Comparison of ENCODE assay signal across 1 cellular context in genomic region chr17:50372708-50373556, GRCh38.
TF ChIP-seq lines count a peak whose summit lies in the region.

Gene EME1 (plus strand): TSS chr17:50373229. CDS start chr17:50375209, 1,980 bp downstream.
Gene MRPL27 (minus strand): TSS chr17:50373184. CDS start chr17:50373170, 14 bp downstream.

TF ChIP-seq in HepG2, 621 proteins besides CTCF, POLR2A, EP300 and RAD21 (continued from another document and continues in another):
- TF ChIP-seq ZBTB4 (CRISPR knock-in tag; IDR thresholded peaks at IDR 0.05; ENCODE audit: borderline replicate concordance) (peak; percentile 93), ELF4 (CRISPR knock-in tag; IDR thresholded peaks at IDR 0.05; ENCODE audit: borderline replicate concordance) (peak; percentile 99), ZNF235 (CRISPR knock-in tag; IDR thresholded peaks at IDR 0.05; ENCODE audit: borderline replicate concordance) (peak; percentile 92; the same call in 1 of the 2 replicates), GLMP (CRISPR knock-in tag; IDR thresholded peaks at IDR 0.05; ENCODE audit: borderline replicate concordance) (no peak), GTF3A (CRISPR knock-in tag; conservative IDR thresholded peaks at IDR 0.05) (peak; percentile 95), ZMAT3 (CRISPR knock-in tag; conservative IDR thresholded peaks at IDR 0.05) (peak; percentile 96), ZNF616 (CRISPR knock-in tag; IDR thresholded peaks at IDR 0.05; ENCODE audit: low read depth) (peak; percentile 91), ZSCAN22 (CRISPR knock-in tag; IDR thresholded peaks at IDR 0.05) (peak; percentile 80; the same call in 1 of the 2 replicates), MED8 (CRISPR knock-in tag; IDR thresholded peaks at IDR 0.05; ENCODE audit: insufficient replicate concordance) (peak; percentile 97), RORA (CRISPR knock-in tag; IDR thresholded peaks at IDR 0.05) (no peak), PPARG (CRISPR knock-in tag; conservative IDR thresholded peaks at IDR 0.05) (peak; percentile 36; the same call in 1 of the 2 replicates), E2F5 (CRISPR knock-in tag; conservative IDR thresholded peaks at IDR 0.05) (peak; percentile 98), ISL2 (CRISPR knock-in tag; IDR thresholded peaks at IDR 0.05) (peak; percentile 45), GABPA (IDR thresholded peaks at IDR 0.05; ENCODE audit: low read depth, low read length) (peak; percentile 98), GABPA (CRISPR knock-in tag; IDR thresholded peaks at IDR 0.05; ENCODE audit: low read depth) (peak; percentile 100), ZNF780A (CRISPR knock-in tag; IDR thresholded peaks at IDR 0.05) (0 out of 2 replicates have a peak, but pooled peaks have one; percentile 90), ZNF451 (CRISPR knock-in tag; IDR thresholded peaks at IDR 0.05) (peak; percentile 88), HMG20A (CRISPR knock-in tag; IDR thresholded peaks at IDR 0.05; ENCODE audit: borderline replicate concordance) (0 out of 2 replicates have a peak, but pooled peaks have one; percentile 44), SKI (IDR thresholded peaks at IDR 0.05; ENCODE audit: partially characterized antibody) (peak; percentile 41), NRL (CRISPR knock-in tag; IDR thresholded peaks at IDR 0.05; ENCODE audit: borderline replicate concordance) (peak; percentile 98), TRAFD1 (CRISPR knock-in tag; IDR thresholded peaks at IDR 0.05; ENCODE audit: borderline replicate concordance) (peak; percentile 99), ATF2 (CRISPR knock-in tag; IDR thresholded peaks at IDR 0.05) (peak; percentile 84), ELF1 (CRISPR knock-in tag; IDR thresholded peaks at IDR 0.05) (peak; percentile 99), MED13 (CRISPR knock-in tag; IDR thresholded peaks at IDR 0.05) (0 out of 2 replicates have a peak, but pooled peaks have one; percentile 58), ATF6 (CRISPR knock-in tag; conservative IDR thresholded peaks at IDR 0.05) (no peak; the same call in 1 of the 2 replicates), KLF12 (CRISPR knock-in tag; IDR thresholded peaks at IDR 0.05; ENCODE audit: borderline replicate concordance) (no peak), ZMYM2 (CRISPR knock-in tag; IDR thresholded peaks at IDR 0.05) (no peak), PHF8 (CRISPR knock-in tag; IDR thresholded peaks at IDR 0.05) (peak; percentile 97), ATF7-NPFF (CRISPR knock-in tag; IDR thresholded peaks at IDR 0.05; ENCODE audit: low read depth) (peak; percentile 85; the same call in 1 of the 2 replicates), AKAP8 (CRISPR knock-in tag; IDR thresholded peaks at IDR 0.05) (peak; percentile 87), EEA1 (CRISPR knock-in tag; IDR thresholded peaks at IDR 0.05; ENCODE audit: borderline replicate concordance) (peak; percentile 95; the same call in 1 of the 2 replicates), CENPT (CRISPR knock-in tag; IDR thresholded peaks at IDR 0.05; ENCODE audit: low read depth) (peak; percentile 82; the same call in 1 of the 2 replicates), ZNF530 (CRISPR knock-in tag; IDR thresholded peaks at IDR 0.05; ENCODE audit: low read depth) (no peak), ZNF605 (CRISPR knock-in tag; IDR thresholded peaks at IDR 0.05) (peak; percentile 98), NFKBIZ (CRISPR knock-in tag; IDR thresholded peaks at IDR 0.05) (peak; percentile 81), ZFP36L1 (CRISPR knock-in tag; IDR thresholded peaks at IDR 0.05) (peak; percentile 91), PRDM15 (CRISPR knock-in tag; IDR thresholded peaks at IDR 0.05) (0 out of 2 replicates have a peak, but pooled peaks have one; percentile 51), ZBTB42 (CRISPR knock-in tag; IDR thresholded peaks at IDR 0.05) (peak; percentile 49), GPBP1L1 (CRISPR knock-in tag; IDR thresholded peaks at IDR 0.05) (no peak), ZNF232 (CRISPR knock-in tag; IDR thresholded peaks at IDR 0.05; ENCODE audit: borderline replicate concordance) (peak; percentile 80), ZNF138 (CRISPR knock-in tag; IDR thresholded peaks at IDR 0.05; ENCODE audit: low read depth) (peak; percentile 91; the same call in 1 of the 2 replicates), STAG1 (CRISPR knock-in tag; IDR thresholded peaks at IDR 0.05) (no peak), ZFP90 (CRISPR knock-in tag; IDR thresholded peaks at IDR 0.05; ENCODE audit: borderline replicate concordance) (peak; percentile 87), HOMEZ (CRISPR knock-in tag; IDR thresholded peaks at IDR 0.05; ENCODE audit: low read depth) (no peak; the same call in 1 of the 2 replicates), ZNF362 (CRISPR knock-in tag; IDR thresholded peaks at IDR 0.05; ENCODE audit: borderline replicate concordance) (peak; percentile 42; the same call in 1 of the 2 replicates), ZNF746 (CRISPR knock-in tag; IDR thresholded peaks at IDR 0.05) (peak; percentile 67; the same call in 1 of the 2 replicates)
